In genomic region chr12:14841761-14842160, GRCh38 we compare ENCODE assay signal across 10 cellular contexts. TPM values are rescaled to one million over a fixed set of nuclear protein-coding genes. Genes with fewer than 3 reads are reported as not detected.
DNase-seq lines count a peak whose midpoint lies in the region; ATAC-seq and TF ChIP-seq lines count a peak whose summit lies in the region.
"Had no signal": no experiment of that assay in that cellular context is flagged by ENCODE, and none has a peak within 500 bp of the region (broad histone marks: within the 10 kb centered on the region; RNA-seq: fewer than 3 reads in every experiment).

No MANE protein-coding gene starts in this region.

- H3K9me3 Mint-ChIP-seq in mesothelial cell of epicardium, result peaks cover 7% of the 10 kb centered on the region

- H3K36me3 ChIP-seq in RWPE2 (ENCODE audit: low read depth), result no peaks in the 10 kb centered on the region
- H3K36me3 ChIP-seq in mucosa of descending colon (ENCODE audit: low read depth), result no peaks in the 10 kb centered on the region

- DNase-seq in A172 (ENCODE audit: low spot score) (peak; percentile 73), RWPE2 (ENCODE audit: low spot score) (no peak), fibroblast of the aortic adventitia (ENCODE audit: low read depth) (peak; percentile 63), mesothelial cell of epicardium (ENCODE audit: low spot score in 2 of 2, unreplicated experiment in 2 of 2) (no peak), NCI-H345 treated with DMSO at 0.1 percent for 48 hours (lab: John Stamatoyannopoulos, UW; ENCODE audit: unreplicated experiment) (no peak), mucosa of descending colon (no peak), HEK293T (ENCODE audit: extremely low spot score) (no peak), SIG-M5 (lab: John Stamatoyannopoulos, UW) (no peak)
- DNase-seq: activated T-cell treated with anti-CD3 and anti-CD28 coated beads for 4 hours had no signal

- POLR2A ChIA-PET in HEK293T (lab: Yijun Ruan, JAX), result no interaction called here

- H3K27me3 ChIP-seq in RWPE2 (ENCODE audit: insufficient read depth, poor library complexity, severe bottlenecking), result no peaks in the 10 kb centered on the region

- H3K27me3 Mint-ChIP-seq in mesothelial cell of epicardium (ENCODE audit: low read depth), result no peaks in the 10 kb centered on the region

- peaks cover 6% of the 10 kb centered on the region for H3K36me3 Mint-ChIP-seq in mesothelial cell of epicardium

- ATAC-seq in RWPE2 (ENCODE audit: low read depth) (peak; percentile 61; the same call in 2 of the 3 replicates), mucosa of descending colon (no peak)

- H3K9me3 ChIP-seq in RWPE2 (ENCODE audit: severe bottlenecking) (no peaks in the 10 kb centered on the region), mucosa of descending colon (no peaks in the 10 kb centered on the region)

- H3K4me1 ChIP-seq in RWPE2 (ENCODE audit: insufficient read depth, poor library complexity, severe bottlenecking) (peaks cover 8% of the 10 kb centered on the region), mucosa of descending colon (ENCODE audit: low read depth) (peaks cover 20% of the 10 kb centered on the region)

- H3K4me3 ChIP-seq in RWPE2 (ENCODE audit: severe bottlenecking) (no peak overlapping the region), fibroblast of the aortic adventitia (ENCODE audit: low read depth, low read length) (peak overlapping the region; percentile 3), mucosa of descending colon (no peak overlapping the region)

- no peak overlapping the region for H3K4me3 Mint-ChIP-seq in mesothelial cell of epicardium

- CTCF ChIA-PET in HEK293T (lab: Yijun Ruan, JAX), result interaction anchor here (0.7 kb wide), 1 partner anchor 61 kb away, joined by 3 read pairs; no protein-coding TSS in a partner anchor

- H3K4me1 Mint-ChIP-seq in mesothelial cell of epicardium, result peaks cover 39% of the 10 kb centered on the region

- H3K27ac Mint-ChIP-seq in mesothelial cell of epicardium, result peak overlapping the region; percentile 92

- TF ChIP-seq CTCF in RWPE2 (IDR thresholded peaks at IDR 0.05; ENCODE audit: poor library complexity, severe bottlenecking) (no peak), fibroblast of the aortic adventitia (IDR thresholded peaks at IDR 0.05; ENCODE audit: insufficient read depth, low read length) (no peak), mesothelial cell of epicardium (IDR thresholded peaks at IDR 0.05; ENCODE audit: unreplicated experiment) (no peak), mucosa of descending colon (IDR thresholded peaks at IDR 0.05) (no peak)

- intact Hi-C loops in mucosa of descending colon (cut with DNase I, micrococcal nuclease), result no loop called here

- no peak overlapping the region for H3K27ac ChIP-seq in RWPE2 (ENCODE audit: poor library complexity, severe bottlenecking)

TF ChIP-seq in HEK293T, 16 proteins besides CTCF, POLR2A, EP300 and RAD21:
- TF ChIP-seq HDGF (IDR thresholded peaks at IDR 0.05; ENCODE audit: borderline replicate concordance), result no peak
- TF ChIP-seq ARNT (IDR thresholded peaks at IDR 0.05), result no peak
- TF ChIP-seq LEF1 (IDR thresholded peaks at IDR 0.05; ENCODE audit: borderline replicate concordance), result no peak
- no peak for TF ChIP-seq FOXK2 (IDR thresholded peaks at IDR 0.05)
- TF ChIP-seq NFRKB (IDR thresholded peaks at IDR 0.05), result no peak
- no peak for TF ChIP-seq CTBP1 (IDR thresholded peaks at IDR 0.05; ENCODE audit: borderline replicate concordance)
- no peak for TF ChIP-seq SUZ12 (IDR thresholded peaks at IDR 0.05)
- TF ChIP-seq TARDBP (IDR thresholded peaks at IDR 0.05), result no peak
- TF ChIP-seq SP1 (IDR thresholded peaks at IDR 0.05), result no peak
- TF ChIP-seq ZNF384 (IDR thresholded peaks at IDR 0.05), result no peak
- TF ChIP-seq L3MBTL2 (conservative IDR thresholded peaks at IDR 0.05), result no peak

RNA-seq across cellular contexts. Expression of gene ART4, which starts 1.6 kb away (rescaled TPM):
- total RNA-seq in A172 (2014; rRNA removed; shearing (Covaris generic)), result not detected in 2 replicates
- total RNA-seq in fibroblast of the aortic adventitia (ENCODE audit: low replicate concordance) (0.36 TPM in 1 of 2 replicates, not detected in the other), mesothelial cell of epicardium (2.3 to 2.4 TPM (median 2.4 TPM) in 3 replicates), mucosa of descending colon (1 to 10 TPM in 1 of 3 donors, under 1 TPM in 2; 0.06 to 1.9 (median 0.54) TPM)

RNA-seq across cellular contexts. Expression of gene SMCO3, which starts 27.8 kb away (rescaled TPM):
- total RNA-seq in A172 (2014; rRNA removed; shearing (Covaris generic)), result not detected in 2 replicates
- total RNA-seq in fibroblast of the aortic adventitia (ENCODE audit: low replicate concordance), result 0.09 TPM in 1 of 2 replicates, not detected in the other
- 1.4 to 1.5 TPM (median 1.5 TPM) in 3 replicates for total RNA-seq in mesothelial cell of epicardium
- not detected for total RNA-seq in mucosa of descending colon
- total RNA-seq: temporal lobe had no signal

RNA-seq across cellular contexts. Expression of gene C12orf60, which starts 38.3 kb away (rescaled TPM):
- 0.05 and 1.0 TPM in 2 replicates for total RNA-seq in A172 (2014; rRNA removed; shearing (Covaris generic))
- total RNA-seq in fibroblast of the aortic adventitia (ENCODE audit: low replicate concordance), result 0.65 and 0.99 TPM in 2 replicates
- 1.3 to 1.7 TPM (median 1.4 TPM) in 3 replicates for total RNA-seq in mesothelial cell of epicardium
- under 1 TPM; 0.44 to 0.96 (median 0.46) TPM for total RNA-seq in mucosa of descending colon

RNA-seq across cellular contexts. Expression of gene WBP11, which starts 38.5 kb away (rescaled TPM):
- 7.8 and 10.6 TPM in 2 replicates for total RNA-seq in A172 (2014; rRNA removed; shearing (Covaris generic))
- total RNA-seq in fibroblast of the aortic adventitia (ENCODE audit: low replicate concordance), result 6.3 and 15.9 TPM in 2 replicates
- 72.8 to 81.5 TPM (median 77.0 TPM) in 3 replicates for total RNA-seq in mesothelial cell of epicardium
- total RNA-seq in mucosa of descending colon, result 10 to 100 TPM; 38.4 to 53.7 (median 48.3) TPM

RNA-seq across cellular contexts. Expression of gene MGP, which starts 43.9 kb away (rescaled TPM):
- total RNA-seq in A172 (2014; rRNA removed; shearing (Covaris generic)), result 0.09 TPM in 1 of 2 replicates, not detected in the other
- total RNA-seq in fibroblast of the aortic adventitia (ENCODE audit: low replicate concordance) (223 and 529 TPM in 2 replicates), mesothelial cell of epicardium (202 to 221 TPM (median 202 TPM) in 3 replicates), mucosa of descending colon (100 to 1,000 TPM in 2 of 3 donors, 10 to 100 TPM in 1; 42.9 to 655 (median 121) TPM)

Comparison
In these comparisons a context has a peak if more than half of its experiments do, and no peak if none do; other contexts are left out.
1. DNase-seq: peak in A172 (single experiment) and fibroblast of the aortic adventitia (single experiment); none in RWPE2 (single experiment), mesothelial cell of epicardium (0 of 2), NCI-H345 treated with DMSO at 0.1 percent for 48 hours (single experiment), mucosa of descending colon (0 of 3), HEK293T (single experiment) and SIG-M5 (single experiment).